1 cellular context compared by ENCODE assay signal in the genomic region with DNA sequence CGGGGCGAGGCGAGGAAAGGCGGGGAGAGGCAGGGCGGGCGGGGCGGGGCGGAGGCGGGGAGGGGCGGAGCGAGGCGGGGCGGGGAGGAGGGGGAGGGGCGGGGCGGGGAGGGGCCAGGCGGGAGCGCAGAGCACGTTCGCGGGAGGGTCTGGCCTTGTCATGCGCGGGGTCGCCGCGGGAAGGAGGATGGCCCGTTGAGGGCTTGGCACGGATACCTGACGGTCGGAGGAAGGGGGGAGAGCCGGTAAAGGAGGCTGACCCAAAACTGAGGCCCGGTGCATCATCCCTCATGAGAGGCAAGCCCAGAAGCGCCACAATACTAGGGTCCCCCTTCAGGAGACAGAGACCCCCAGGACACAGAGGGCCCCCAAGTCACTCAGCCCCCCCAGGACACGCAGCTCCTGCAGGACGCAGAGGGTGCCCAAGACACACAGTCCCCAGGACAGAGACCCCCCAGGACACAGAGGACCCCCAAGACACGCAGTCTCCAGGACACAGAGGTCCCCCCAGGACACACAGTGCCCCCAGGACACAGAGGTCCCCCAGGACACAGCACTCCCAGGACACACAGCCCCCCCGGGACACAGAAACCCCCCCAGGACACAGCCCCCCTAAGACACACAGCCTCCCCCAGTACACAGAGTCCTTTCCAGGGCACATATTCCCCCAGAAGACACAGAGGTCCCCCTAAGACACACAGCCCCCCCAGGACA.
A peak's percentile ranks its signal among the peaks of the same experiment; 100 is the strongest.
TF ChIP-seq lines count a peak whose summit lies in the region.

No MANE protein-coding gene starts in this region.

TF ChIP-seq in K562, 482 proteins besides CTCF, POLR2A, EP300 and RAD21 (continues in another document):
- no peak for TF ChIP-seq ZNF12 (CRISPR knock-in tag; IDR thresholded peaks at IDR 0.05)
- TF ChIP-seq ZNF174 (CRISPR knock-in tag; IDR thresholded peaks at IDR 0.05): no peak
- peak; percentile 77 for TF ChIP-seq ZNF263 (CRISPR knock-in tag; IDR thresholded peaks at IDR 0.05; ENCODE audit: borderline replicate concordance)
- TF ChIP-seq NFE2 (IDR thresholded peaks at IDR 0.05; ENCODE audit: low read depth): no peak
- TF ChIP-seq DDX20 (tag; IDR thresholded peaks at IDR 0.05; ENCODE audit: low read depth): no peak
- TF ChIP-seq TBP (optimal IDR thresholded peaks at IDR 0.05; ENCODE audit: low read depth, low read length): no peak
- TF ChIP-seq CTBP1 (IDR thresholded peaks at IDR 0.05; ENCODE audit: borderline replicate concordance): no peak
- TF ChIP-seq, protein P1, sequence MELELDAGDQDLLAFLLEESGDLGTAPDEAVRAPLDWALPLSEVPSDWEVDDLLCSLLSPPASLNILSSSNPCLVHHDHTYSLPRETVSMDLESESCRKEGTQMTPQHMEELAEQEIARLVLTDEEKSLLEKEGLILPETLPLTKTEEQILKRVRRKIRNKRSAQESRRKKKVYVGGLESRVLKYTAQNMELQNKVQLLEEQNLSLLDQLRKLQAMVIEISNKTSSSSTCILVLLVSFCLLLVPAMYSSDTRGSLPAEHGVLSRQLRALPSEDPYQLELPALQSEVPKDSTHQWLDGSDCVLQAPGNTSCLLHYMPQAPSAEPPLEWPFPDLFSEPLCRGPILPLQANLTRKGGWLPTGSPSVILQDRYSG (tag; conservative IDR thresholded peaks at IDR 0.05; ENCODE audit: low read depth): no peak
- TF ChIP-seq ZNF41 (CRISPR knock-in tag; conservative IDR thresholded peaks at IDR 0.05): no peak
- no peak for TF ChIP-seq ZNF780A (CRISPR knock-in tag; IDR thresholded peaks at IDR 0.05)
- no peak for TF ChIP-seq POLR3A (IDR thresholded peaks at IDR 0.05; ENCODE audit: borderline replicate concordance, extremely low read depth, insufficient read depth, insufficient read length)
- TF ChIP-seq RAD51 (IDR thresholded peaks at IDR 0.05; ENCODE audit: borderline replicate concordance, low read depth): no peak
- TF ChIP-seq, protein P2, sequence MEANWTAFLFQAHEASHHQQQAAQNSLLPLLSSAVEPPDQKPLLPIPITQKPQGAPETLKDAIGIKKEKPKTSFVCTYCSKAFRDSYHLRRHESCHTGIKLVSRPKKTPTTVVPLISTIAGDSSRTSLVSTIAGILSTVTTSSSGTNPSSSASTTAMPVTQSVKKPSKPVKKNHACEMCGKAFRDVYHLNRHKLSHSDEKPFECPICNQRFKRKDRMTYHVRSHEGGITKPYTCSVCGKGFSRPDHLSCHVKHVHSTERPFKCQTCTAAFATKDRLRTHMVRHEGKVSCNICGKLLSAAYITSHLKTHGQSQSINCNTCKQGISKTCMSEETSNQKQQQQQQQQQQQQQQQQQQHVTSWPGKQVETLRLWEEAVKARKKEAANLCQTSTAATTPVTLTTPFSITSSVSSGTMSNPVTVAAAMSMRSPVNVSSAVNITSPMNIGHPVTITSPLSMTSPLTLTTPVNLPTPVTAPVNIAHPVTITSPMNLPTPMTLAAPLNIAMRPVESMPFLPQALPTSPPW (CRISPR knock-in tag; IDR thresholded peaks at IDR 0.05): peak; percentile 95
- no peak for TF ChIP-seq CBX3 (IDR thresholded peaks at IDR 0.05; ENCODE audit: borderline replicate concordance in 1 of 2, low read length in 2 of 2)
- TF ChIP-seq HOMEZ (CRISPR knock-in tag; IDR thresholded peaks at IDR 0.05): no peak
- TF ChIP-seq BDP1 (IDR thresholded peaks at IDR 0.05; ENCODE audit: insufficient read depth, insufficient read length): no peak
- TF ChIP-seq MAZ (CRISPR knock-in tag; conservative IDR thresholded peaks at IDR 0.05 in 1 of 2, IDR thresholded peaks at IDR 0.05 in 1 of 2): peak in 1 of 2 experiments; percentile 10; a peak in 2 of 4 replicates
- TF ChIP-seq, protein P3, sequence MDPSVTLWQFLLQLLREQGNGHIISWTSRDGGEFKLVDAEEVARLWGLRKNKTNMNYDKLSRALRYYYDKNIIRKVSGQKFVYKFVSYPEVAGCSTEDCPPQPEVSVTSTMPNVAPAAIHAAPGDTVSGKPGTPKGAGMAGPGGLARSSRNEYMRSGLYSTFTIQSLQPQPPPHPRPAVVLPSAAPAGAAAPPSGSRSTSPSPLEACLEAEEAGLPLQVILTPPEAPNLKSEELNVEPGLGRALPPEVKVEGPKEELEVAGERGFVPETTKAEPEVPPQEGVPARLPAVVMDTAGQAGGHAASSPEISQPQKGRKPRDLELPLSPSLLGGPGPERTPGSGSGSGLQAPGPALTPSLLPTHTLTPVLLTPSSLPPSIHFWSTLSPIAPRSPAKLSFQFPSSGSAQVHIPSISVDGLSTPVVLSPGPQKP (CRISPR knock-in tag; IDR thresholded peaks at IDR 0.05): no peak
- TF ChIP-seq ZBTB7A (IDR thresholded peaks at IDR 0.05; ENCODE audit: borderline replicate concordance, control insufficient read depth, low read depth, low read length): 0 out of 2 replicates have a peak, but pooled peaks have one; percentile 45
- no peak for TF ChIP-seq ZBTB11 (CRISPR knock-in tag; IDR thresholded peaks at IDR 0.05)
- no peak for TF ChIP-seq ZBTB8A (IDR thresholded peaks at IDR 0.05; ENCODE audit: partially characterized antibody)
- TF ChIP-seq PCBP1 (IDR thresholded peaks at IDR 0.05; ENCODE audit: low read depth, low read length, poor library complexity, severe bottlenecking): peak; percentile 96
- no peak for TF ChIP-seq ZSCAN32 (CRISPR knock-in tag; IDR thresholded peaks at IDR 0.05)
- TF ChIP-seq ZNF184 (CRISPR knock-in tag; IDR thresholded peaks at IDR 0.05): no peak
- peak; percentile 61; the same call in 1 of the 2 replicates for TF ChIP-seq ZNF444 (CRISPR knock-in tag; IDR thresholded peaks at IDR 0.05)
- TF ChIP-seq, protein P4, sequence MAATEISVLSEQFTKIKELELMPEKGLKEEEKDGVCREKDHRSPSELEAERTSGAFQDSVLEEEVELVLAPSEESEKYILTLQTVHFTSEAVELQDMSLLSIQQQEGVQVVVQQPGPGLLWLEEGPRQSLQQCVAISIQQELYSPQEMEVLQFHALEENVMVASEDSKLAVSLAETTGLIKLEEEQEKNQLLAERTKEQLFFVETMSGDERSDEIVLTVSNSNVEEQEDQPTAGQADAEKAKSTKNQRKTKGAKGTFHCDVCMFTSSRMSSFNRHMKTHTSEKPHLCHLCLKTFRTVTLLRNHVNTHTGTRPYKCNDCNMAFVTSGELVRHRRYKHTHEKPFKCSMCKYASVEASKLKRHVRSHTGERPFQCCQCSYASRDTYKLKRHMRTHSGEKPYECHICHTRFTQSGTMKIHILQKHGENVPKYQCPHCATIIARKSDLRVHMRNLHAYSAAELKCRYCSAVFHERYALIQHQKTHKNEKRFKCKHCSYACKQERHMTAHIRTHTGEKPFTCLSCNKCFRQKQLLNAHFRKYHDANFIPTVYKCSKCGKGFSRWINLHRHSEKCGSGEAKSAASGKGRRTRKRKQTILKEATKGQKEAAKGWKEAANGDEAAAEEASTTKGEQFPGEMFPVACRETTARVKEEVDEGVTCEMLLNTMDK (IDR thresholded peaks at IDR 0.05; ENCODE audit: borderline replicate concordance, insufficient read depth, low read depth, low read length, poor library complexity, severe bottlenecking): no peak
- no peak for TF ChIP-seq NR4A1 (CRISPR knock-in tag; IDR thresholded peaks at IDR 0.05)
- no peak for TF ChIP-seq NR4A1 (tag; IDR thresholded peaks at IDR 0.05)
- no peak for TF ChIP-seq ZNF121 (CRISPR knock-in tag; conservative IDR thresholded peaks at IDR 0.05)
- no peak for TF ChIP-seq HBP1 (CRISPR knock-in tag; IDR thresholded peaks at IDR 0.05)
- no peak for TF ChIP-seq TAF1 (IDR thresholded peaks at IDR 0.05; ENCODE audit: control insufficient read depth, extremely low read depth, insufficient read depth, low read length, severe bottlenecking)
- TF ChIP-seq KDM1A (IDR thresholded peaks at IDR 0.05): 0 out of 4 replicates have a peak, but pooled peaks of 1 of the 2 experiments have one; percentile 57
- TF ChIP-seq SRSF3 (IDR thresholded peaks at IDR 0.05; ENCODE audit: insufficient read depth, low read length): no peak
- no peak for TF ChIP-seq NFYB (IDR thresholded peaks at IDR 0.05; ENCODE audit: extremely low read depth, insufficient read length)
- no peak for TF ChIP-seq FOSL1 (tag; conservative IDR thresholded peaks at IDR 0.05)
- TF ChIP-seq ARID4B (CRISPR knock-in tag; IDR thresholded peaks at IDR 0.05): no peak
- no peak for TF ChIP-seq RBM17 (IDR thresholded peaks at IDR 0.05; ENCODE audit: borderline replicate concordance, low read depth, low read length)
- peak in 1 of 2 experiments; percentile 14 for TF ChIP-seq E2F6 (IDR thresholded peaks at IDR 0.05; ENCODE audit: borderline replicate concordance in 1 of 2, extremely low read depth in 1 of 2, insufficient read depth in 1 of 2, insufficient read length in 1 of 2, low read depth in 1 of 2, low read length in 1 of 2, poor library complexity in 1 of 2, severe bottlenecking in 1 of 2)
- TF ChIP-seq CREB1 (IDR thresholded peaks at IDR 0.05): no peak
- TF ChIP-seq CREB1 (CRISPR knock-in tag; IDR thresholded peaks at IDR 0.05): no peak
